ENCODE assay signal across 1 cellular context in genomic region chr17:78765821-78766220, GRCh38.
TF ChIP-seq lines count a peak whose summit lies in the region.

No MANE protein-coding gene starts in this region.

TF ChIP-seq in GM12878, 131 proteins besides CTCF, POLR2A, EP300 and RAD21:
- no peak for TF ChIP-seq LARP7 (IDR thresholded peaks at IDR 0.05)
- TF ChIP-seq POLR2AphosphoS5 (IDR thresholded peaks at IDR 0.05; ENCODE audit: low read length): 0 out of 2 replicates have a peak, but pooled peaks have one; percentile 10
TF ChIP-seq in GM12878: peak in this region for 1.
